Comparison of ENCODE assay signal across 1 cellular context in the genomic region with DNA sequence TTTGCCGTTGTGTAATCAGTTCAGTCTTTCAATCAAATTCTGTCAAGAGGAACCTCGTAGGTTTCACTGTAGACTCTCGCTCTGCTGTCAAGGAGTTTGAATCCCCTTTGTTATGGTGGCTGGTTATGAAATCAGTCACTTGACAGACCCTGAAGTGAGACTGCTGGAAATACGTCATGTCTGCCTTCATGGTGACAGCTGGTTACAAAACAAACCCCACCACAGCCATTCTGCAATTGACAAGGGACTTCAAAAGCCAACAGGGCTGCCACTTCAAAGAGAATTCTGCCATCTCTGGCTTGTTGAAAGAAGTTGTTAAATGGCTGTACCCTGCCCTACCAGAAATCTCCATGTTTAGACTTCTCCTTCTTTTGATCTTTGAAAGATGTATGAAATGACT.
A peak's percentile ranks its signal among the peaks of the same experiment; 100 is the strongest.
TF ChIP-seq lines count a peak whose summit lies in the region.

No MANE protein-coding gene starts in this region.

TF ChIP-seq in GM12878, 131 proteins besides CTCF, POLR2A, EP300 and RAD21 (continues in another document):
- TF ChIP-seq, protein P1, sequence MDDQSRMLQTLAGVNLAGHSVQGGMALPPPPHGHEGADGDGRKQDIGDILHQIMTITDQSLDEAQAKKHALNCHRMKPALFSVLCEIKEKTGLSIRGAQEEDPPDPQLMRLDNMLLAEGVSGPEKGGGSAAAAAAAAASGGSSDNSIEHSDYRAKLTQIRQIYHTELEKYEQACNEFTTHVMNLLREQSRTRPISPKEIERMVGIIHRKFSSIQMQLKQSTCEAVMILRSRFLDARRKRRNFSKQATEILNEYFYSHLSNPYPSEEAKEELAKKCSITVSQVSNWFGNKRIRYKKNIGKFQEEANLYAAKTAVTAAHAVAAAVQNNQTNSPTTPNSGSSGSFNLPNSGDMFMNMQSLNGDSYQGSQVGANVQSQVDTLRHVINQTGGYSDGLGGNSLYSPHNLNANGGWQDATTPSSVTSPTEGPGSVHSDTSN (IDR thresholded peaks at IDR 0.05; ENCODE audit: insufficient replicate concordance, low read depth, low read length) = no peak
- TF ChIP-seq, protein P2, sequence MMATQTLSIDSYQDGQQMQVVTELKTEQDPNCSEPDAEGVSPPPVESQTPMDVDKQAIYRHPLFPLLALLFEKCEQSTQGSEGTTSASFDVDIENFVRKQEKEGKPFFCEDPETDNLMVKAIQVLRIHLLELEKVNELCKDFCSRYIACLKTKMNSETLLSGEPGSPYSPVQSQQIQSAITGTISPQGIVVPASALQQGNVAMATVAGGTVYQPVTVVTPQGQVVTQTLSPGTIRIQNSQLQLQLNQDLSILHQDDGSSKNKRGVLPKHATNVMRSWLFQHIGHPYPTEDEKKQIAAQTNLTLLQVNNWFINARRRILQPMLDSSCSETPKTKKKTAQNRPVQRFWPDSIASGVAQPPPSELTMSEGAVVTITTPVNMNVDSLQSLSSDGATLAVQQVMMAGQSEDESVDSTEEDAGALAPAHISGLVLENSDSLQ (IDR thresholded peaks at IDR 0.05) = peak; percentile 75
- TF ChIP-seq, protein P3, sequence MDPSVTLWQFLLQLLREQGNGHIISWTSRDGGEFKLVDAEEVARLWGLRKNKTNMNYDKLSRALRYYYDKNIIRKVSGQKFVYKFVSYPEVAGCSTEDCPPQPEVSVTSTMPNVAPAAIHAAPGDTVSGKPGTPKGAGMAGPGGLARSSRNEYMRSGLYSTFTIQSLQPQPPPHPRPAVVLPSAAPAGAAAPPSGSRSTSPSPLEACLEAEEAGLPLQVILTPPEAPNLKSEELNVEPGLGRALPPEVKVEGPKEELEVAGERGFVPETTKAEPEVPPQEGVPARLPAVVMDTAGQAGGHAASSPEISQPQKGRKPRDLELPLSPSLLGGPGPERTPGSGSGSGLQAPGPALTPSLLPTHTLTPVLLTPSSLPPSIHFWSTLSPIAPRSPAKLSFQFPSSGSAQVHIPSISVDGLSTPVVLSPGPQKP (IDR thresholded peaks at IDR 0.05; ENCODE audit: low read depth, low read length) = no peak
- peak; percentile 47; the same call in 1 of the 2 replicates for TF ChIP-seq ATF7 (IDR thresholded peaks at IDR 0.05; ENCODE audit: low read depth)
- TF ChIP-seq, protein P4, sequence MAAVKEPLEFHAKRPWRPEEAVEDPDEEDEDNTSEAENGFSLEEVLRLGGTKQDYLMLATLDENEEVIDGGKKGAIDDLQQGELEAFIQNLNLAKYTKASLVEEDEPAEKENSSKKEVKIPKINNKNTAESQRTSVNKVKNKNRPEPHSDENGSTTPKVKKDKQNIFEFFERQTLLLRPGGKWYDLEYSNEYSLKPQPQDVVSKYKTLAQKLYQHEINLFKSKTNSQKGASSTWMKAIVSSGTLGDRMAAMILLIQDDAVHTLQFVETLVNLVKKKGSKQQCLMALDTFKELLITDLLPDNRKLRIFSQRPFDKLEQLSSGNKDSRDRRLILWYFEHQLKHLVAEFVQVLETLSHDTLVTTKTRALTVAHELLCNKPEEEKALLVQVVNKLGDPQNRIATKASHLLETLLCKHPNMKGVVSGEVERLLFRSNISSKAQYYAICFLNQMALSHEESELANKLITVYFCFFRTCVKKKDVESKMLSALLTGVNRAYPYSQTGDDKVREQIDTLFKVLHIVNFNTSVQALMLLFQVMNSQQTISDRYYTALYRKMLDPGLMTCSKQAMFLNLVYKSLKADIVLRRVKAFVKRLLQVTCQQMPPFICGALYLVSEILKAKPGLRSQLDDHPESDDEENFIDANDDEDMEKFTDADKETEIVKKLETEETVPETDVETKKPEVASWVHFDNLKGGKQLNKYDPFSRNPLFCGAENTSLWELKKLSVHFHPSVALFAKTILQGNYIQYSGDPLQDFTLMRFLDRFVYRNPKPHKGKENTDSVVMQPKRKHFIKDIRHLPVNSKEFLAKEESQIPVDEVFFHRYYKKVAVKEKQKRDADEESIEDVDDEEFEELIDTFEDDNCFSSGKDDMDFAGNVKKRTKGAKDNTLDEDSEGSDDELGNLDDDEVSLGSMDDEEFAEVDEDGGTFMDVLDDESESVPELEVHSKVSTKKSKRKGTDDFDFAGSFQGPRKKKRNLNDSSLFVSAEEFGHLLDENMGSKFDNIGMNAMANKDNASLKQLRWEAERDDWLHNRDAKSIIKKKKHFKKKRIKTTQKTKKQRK (IDR thresholded peaks at IDR 0.05; ENCODE audit: low read depth, low read length) = no peak
- no peak for TF ChIP-seq MEF2A (IDR thresholded peaks at IDR 0.05; ENCODE audit: insufficient read depth, low read depth, low read length)
- TF ChIP-seq BACH1 (IDR thresholded peaks at IDR 0.05; ENCODE audit: borderline replicate concordance) = no peak
- no peak for TF ChIP-seq TAF1 (IDR thresholded peaks at IDR 0.05; ENCODE audit: borderline replicate concordance, low read depth, low read length)
- TF ChIP-seq NRF1 (conservative IDR thresholded peaks at IDR 0.05; ENCODE audit: low read depth, low read length) = no peak
- TF ChIP-seq, protein P5, sequence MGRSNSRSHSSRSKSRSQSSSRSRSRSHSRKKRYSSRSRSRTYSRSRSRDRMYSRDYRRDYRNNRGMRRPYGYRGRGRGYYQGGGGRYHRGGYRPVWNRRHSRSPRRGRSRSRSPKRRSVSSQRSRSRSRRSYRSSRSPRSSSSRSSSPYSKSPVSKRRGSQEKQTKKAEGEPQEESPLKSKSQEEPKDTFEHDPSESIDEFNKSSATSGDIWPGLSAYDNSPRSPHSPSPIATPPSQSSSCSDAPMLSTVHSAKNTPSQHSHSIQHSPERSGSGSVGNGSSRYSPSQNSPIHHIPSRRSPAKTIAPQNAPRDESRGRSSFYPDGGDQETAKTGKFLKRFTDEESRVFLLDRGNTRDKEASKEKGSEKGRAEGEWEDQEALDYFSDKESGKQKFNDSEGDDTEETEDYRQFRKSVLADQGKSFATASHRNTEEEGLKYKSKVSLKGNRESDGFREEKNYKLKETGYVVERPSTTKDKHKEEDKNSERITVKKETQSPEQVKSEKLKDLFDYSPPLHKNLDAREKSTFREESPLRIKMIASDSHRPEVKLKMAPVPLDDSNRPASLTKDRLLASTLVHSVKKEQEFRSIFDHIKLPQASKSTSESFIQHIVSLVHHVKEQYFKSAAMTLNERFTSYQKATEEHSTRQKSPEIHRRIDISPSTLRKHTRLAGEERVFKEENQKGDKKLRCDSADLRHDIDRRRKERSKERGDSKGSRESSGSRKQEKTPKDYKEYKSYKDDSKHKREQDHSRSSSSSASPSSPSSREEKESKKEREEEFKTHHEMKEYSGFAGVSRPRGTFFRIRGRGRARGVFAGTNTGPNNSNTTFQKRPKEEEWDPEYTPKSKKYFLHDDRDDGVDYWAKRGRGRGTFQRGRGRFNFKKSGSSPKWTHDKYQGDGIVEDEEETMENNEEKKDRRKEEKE (IDR thresholded peaks at IDR 0.05) = no peak
- no peak for TF ChIP-seq POLR2AphosphoS5 (IDR thresholded peaks at IDR 0.05; ENCODE audit: low read length)
- TF ChIP-seq ETV6 (conservative IDR thresholded peaks at IDR 0.05 in 1 of 2, IDR thresholded peaks at IDR 0.05 in 1 of 2; ENCODE audit: borderline replicate concordance in 1 of 2, low read depth in 1 of 2) = peak in 1 of 2 experiments; percentile 33; a peak in 1 of 4 replicates
- peak; percentile 41 for TF ChIP-seq JUNB (IDR thresholded peaks at IDR 0.05)
- TF ChIP-seq SIN3A (IDR thresholded peaks at IDR 0.05; ENCODE audit: low read depth, low read length) = no peak
- TF ChIP-seq, protein P6, sequence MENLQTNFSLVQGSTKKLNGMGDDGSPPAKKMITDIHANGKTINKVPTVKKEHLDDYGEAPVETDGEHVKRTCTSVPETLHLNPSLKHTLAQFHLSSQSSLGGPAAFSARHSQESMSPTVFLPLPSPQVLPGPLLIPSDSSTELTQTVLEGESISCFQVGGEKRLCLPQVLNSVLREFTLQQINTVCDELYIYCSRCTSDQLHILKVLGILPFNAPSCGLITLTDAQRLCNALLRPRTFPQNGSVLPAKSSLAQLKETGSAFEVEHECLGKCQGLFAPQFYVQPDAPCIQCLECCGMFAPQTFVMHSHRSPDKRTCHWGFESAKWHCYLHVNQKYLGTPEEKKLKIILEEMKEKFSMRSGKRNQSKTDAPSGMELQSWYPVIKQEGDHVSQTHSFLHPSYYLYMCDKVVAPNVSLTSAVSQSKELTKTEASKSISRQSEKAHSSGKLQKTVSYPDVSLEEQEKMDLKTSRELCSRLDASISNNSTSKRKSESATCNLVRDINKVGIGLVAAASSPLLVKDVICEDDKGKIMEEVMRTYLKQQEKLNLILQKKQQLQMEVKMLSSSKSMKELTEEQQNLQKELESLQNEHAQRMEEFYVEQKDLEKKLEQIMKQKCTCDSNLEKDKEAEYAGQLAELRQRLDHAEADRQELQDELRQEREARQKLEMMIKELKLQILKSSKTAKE (IDR thresholded peaks at IDR 0.05; ENCODE audit: low read depth, poor library complexity, severe bottlenecking) = peak; percentile 77
- TF ChIP-seq RELA (IDR thresholded peaks at IDR 0.05; ENCODE audit: borderline replicate concordance, partially characterized antibody) = no peak
- TF ChIP-seq RCOR1 (conservative IDR thresholded peaks at IDR 0.05; ENCODE audit: low read depth, low read length) = no peak
- TF ChIP-seq TCF12 (IDR thresholded peaks at IDR 0.05; ENCODE audit: low read depth, low read length) = no peak
- TF ChIP-seq EZH2 (IDR thresholded peaks at IDR 0.05; ENCODE audit: borderline replicate concordance, control insufficient read depth, low read depth, low read length) = no peak
- no peak for TF ChIP-seq CBX3 (IDR thresholded peaks at IDR 0.05; ENCODE audit: borderline replicate concordance, low read depth)
- no peak for TF ChIP-seq MXI1 (IDR thresholded peaks at IDR 0.05; ENCODE audit: low read depth, low read length)
- TF ChIP-seq WRNIP1 (IDR thresholded peaks at IDR 0.05; ENCODE audit: borderline replicate concordance, low read depth, low read length) = no peak
- TF ChIP-seq RBBP5 (conservative IDR thresholded peaks at IDR 0.05) = no peak
- TF ChIP-seq NR2C2 (IDR thresholded peaks at IDR 0.05; ENCODE audit: borderline replicate concordance, control insufficient read depth, insufficient read length, low read depth) = no peak
- peak; percentile 81; the same call in 1 of the 2 replicates for TF ChIP-seq CREB1 (IDR thresholded peaks at IDR 0.05; ENCODE audit: low read depth)
- no peak for TF ChIP-seq CHD1 (IDR thresholded peaks at IDR 0.05; ENCODE audit: low read depth, low read length)
- TF ChIP-seq TCF7 (IDR thresholded peaks at IDR 0.05; ENCODE audit: borderline replicate concordance) = peak; percentile 90
- TF ChIP-seq RUNX3 (IDR thresholded peaks at IDR 0.05; ENCODE audit: low read length) = peak; percentile 35; the same call in 1 of the 2 replicates
- TF ChIP-seq STAT1 (conservative IDR thresholded peaks at IDR 0.05) = no peak
- TF ChIP-seq, protein P7, sequence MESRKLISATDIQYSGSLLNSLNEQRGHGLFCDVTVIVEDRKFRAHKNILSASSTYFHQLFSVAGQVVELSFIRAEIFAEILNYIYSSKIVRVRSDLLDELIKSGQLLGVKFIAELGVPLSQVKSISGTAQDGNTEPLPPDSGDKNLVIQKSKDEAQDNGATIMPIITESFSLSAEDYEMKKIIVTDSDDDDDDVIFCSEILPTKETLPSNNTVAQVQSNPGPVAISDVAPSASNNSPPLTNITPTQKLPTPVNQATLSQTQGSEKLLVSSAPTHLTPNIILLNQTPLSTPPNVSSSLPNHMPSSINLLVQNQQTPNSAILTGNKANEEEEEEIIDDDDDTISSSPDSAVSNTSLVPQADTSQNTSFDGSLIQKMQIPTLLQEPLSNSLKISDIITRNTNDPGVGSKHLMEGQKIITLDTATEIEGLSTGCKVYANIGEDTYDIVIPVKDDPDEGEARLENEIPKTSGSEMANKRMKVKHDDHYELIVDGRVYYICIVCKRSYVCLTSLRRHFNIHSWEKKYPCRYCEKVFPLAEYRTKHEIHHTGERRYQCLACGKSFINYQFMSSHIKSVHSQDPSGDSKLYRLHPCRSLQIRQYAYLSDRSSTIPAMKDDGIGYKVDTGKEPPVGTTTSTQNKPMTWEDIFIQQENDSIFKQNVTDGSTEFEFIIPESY (IDR thresholded peaks at IDR 0.05) = no peak
- no peak for TF ChIP-seq SREBF2 (IDR thresholded peaks at IDR 0.05; ENCODE audit: low read length)
- TF ChIP-seq CREM (IDR thresholded peaks at IDR 0.05; ENCODE audit: low read depth) = peak; percentile 79
- TF ChIP-seq, protein P8, sequence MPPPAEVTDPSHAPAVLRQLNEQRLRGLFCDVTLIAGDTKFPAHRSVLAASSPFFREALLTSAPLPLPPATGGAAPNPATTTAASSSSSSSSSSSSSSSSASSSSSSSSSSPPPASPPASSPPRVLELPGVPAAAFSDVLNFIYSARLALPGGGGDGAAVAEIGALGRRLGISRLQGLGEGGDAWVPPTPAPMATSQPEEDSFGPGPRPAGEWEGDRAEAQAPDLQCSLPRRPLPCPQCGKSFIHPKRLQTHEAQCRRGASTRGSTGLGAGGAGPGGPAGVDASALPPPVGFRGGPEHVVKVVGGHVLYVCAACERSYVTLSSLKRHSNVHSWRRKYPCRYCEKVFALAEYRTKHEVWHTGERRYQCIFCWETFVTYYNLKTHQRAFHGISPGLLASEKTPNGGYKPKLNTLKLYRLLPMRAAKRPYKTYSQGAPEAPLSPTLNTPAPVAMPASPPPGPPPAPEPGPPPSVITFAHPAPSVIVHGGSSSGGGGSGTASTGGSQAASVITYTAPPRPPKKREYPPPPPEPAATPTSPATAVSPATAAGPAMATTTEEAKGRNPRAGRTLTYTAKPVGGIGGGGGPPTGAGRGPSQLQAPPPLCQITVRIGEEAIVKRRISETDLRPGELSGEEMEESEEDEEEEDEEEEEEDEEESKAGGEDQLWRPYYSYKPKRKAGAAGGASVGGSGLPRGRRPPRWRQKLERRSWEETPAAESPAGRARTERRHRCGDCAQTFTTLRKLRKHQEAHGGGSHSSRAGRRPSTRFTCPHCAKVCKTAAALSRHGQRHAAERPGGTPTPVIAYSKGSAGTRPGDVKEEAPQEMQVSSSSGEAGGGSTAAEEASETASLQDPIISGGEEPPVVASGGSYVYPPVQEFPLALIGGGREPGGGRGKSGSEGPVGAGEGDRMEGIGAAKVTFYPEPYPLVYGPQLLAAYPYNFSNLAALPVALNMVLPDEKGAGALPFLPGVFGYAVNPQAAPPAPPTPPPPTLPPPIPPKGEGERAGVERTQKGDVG (CRISPR knock-in tag; IDR thresholded peaks at IDR 0.05) = no peak
- no peak for TF ChIP-seq NFIC (IDR thresholded peaks at IDR 0.05; ENCODE audit: low read depth, low read length)
- TF ChIP-seq JUND (IDR thresholded peaks at IDR 0.05; ENCODE audit: low read depth, low read length) = no peak
